In genomic region chr3:43054754-43055153, GRCh38 we compare ENCODE assay signal across 33 cellular contexts.
"Had no signal": no experiment of that assay in that cellular context is flagged by ENCODE, and none has a peak within 500 bp of the region (broad histone marks: within the 10 kb centered on the region; RNA-seq: fewer than 3 reads in every experiment).

No MANE protein-coding gene starts in this region.

- ATAC-seq: activated naive CD8-positive, alpha-beta T cell treated with anti-CD3 and anti-CD28 coated beads, Interleukin-2, amount 50 U/mL, for 24 hours; activated T-cell treated with anti-CD3 and anti-CD28 coated beads, Interleukin-2, amount 50 U/mL, for 4 hours; PC-3 had no signal

- H3K4me3 ChIP-seq: MG63, Peyer's patch, SJSA1 had no signal

- H3K4me3 Mint-ChIP-seq: activated CD4-positive, alpha-beta memory T cell treated with anti-CD3 and anti-CD28 coated beads for 36 hours; activated CD4-positive, alpha-beta T cell treated with anti-CD3 and anti-CD28 coated beads, Interleukin-2, amount 10 ng/mL, durations not matched to agents 24 days and 14 days; activated naive CD4-positive, alpha-beta T cell treated with anti-CD3 and anti-CD28 coated beads, Interleukin-2, amount 10 ng/mL, durations not matched to agents 7 days and 5 days; activated naive CD8-positive, alpha-beta T cell; activated naive CD8-positive, alpha-beta T cell treated with anti-CD3 and anti-CD28 coated beads, Interleukin-2, amount 50 U/mL, for 24 hours; activated T-cell treated with anti-CD3 and anti-CD28 coated beads, Interleukin-2, amount 50 U/mL, for 4 hours; activated T-helper 1 cell treated with anti-CD3 and anti-CD28 coated beads, Interleukin-12 subunit alpha, Interleukin-12 subunit beta, Interleukin-2, Interleukin-4 antibody, amounts not matched to agents 30 ng/mL and 10 ng/mL and 1 ng/mL, durations not matched to agents 14 hours and 24 hours and 36 hours; brain; T-helper 1 cell treated with Interleukin-12 subunit alpha and Interleukin-12 subunit beta and Interleukin-4 antibody, amounts not matched to agents 30 μg/mL and 1 μg/mL, for 36 hours; T-helper 2 cell treated with Interferon-gamma antibody and Interleukin-4, amounts not matched to agents 5 μg/mL and 100 μg/mL, for 36 hours had no signal

- H3K27ac ChIP-seq: Peyer's patch, SJSA1 had no signal

- DNase-seq: activated CD4-positive, alpha-beta memory T cell treated with anti-CD3 and anti-CD28 coated beads for 36 hours; activated CD4-positive, alpha-beta T cell treated with anti-CD3 and anti-CD28 coated beads, Interleukin-2, amount 10 ng/mL, durations not matched to agents 24 days and 14 days; activated gamma-delta T cell treated with Interleukin-2 at 50 U/mL for 16 hours; activated naive CD4-positive, alpha-beta T cell treated with anti-CD3 and anti-CD28 coated beads, Interleukin-2, amount 10 ng/mL, durations not matched to agents 7 days and 5 days; activated naive CD8-positive, alpha-beta T cell treated with anti-CD3 and anti-CD28 coated beads, Interleukin-2, amount 50 U/mL, for 24 hours; activated T-cell treated with anti-CD3 and anti-CD28 coated beads for 4 hours; activated T-cell treated with anti-CD3 and anti-CD28 coated beads, Interleukin-2, amount 50 U/mL, for 4 hours; anterior cingulate cortex; caudate nucleus; Kasumi-1; KG1; MG63; MV-4-11; NCI-H1092; NCI-H1417; NCI-H187 treated with DMSO at 0.1 percent for 48 hours; NCI-H2081; NCI-H226; NCI-H446 treated with DMSO at 0.1 percent for 48 hours; NCI-H524; NCI-H69; NK-92 treated with Interleukin-12 subunit alpha and Interleukin-12 subunit beta, amount 100 ng/mL, for 24 hours; PC-3; Peyer's patch; RPMI8226; SHP77 treated with DMSO at 0.1 percent for 48 hours; SK-N-SH had no signal

- H3K27me3 Mint-ChIP-seq: activated CD4-positive, alpha-beta memory T cell treated with anti-CD3 and anti-CD28 coated beads for 36 hours; activated CD4-positive, alpha-beta T cell treated with anti-CD3 and anti-CD28 coated beads, Interleukin-2, amount 10 ng/mL, durations not matched to agents 24 days and 14 days; activated naive CD8-positive, alpha-beta T cell; activated naive CD8-positive, alpha-beta T cell treated with anti-CD3 and anti-CD28 coated beads, Interleukin-2, amount 50 U/mL, for 24 hours had no signal

- H3K27ac Mint-ChIP-seq: activated CD4-positive, alpha-beta memory T cell treated with anti-CD3 and anti-CD28 coated beads for 36 hours; activated CD4-positive, alpha-beta T cell treated with anti-CD3 and anti-CD28 coated beads, Interleukin-2, amount 10 ng/mL, durations not matched to agents 24 days and 14 days; activated naive CD4-positive, alpha-beta T cell treated with anti-CD3 and anti-CD28 coated beads, Interleukin-2, amount 10 ng/mL, durations not matched to agents 7 days and 5 days; activated naive CD8-positive, alpha-beta T cell; activated naive CD8-positive, alpha-beta T cell treated with anti-CD3 and anti-CD28 coated beads, Interleukin-2, amount 50 U/mL, for 24 hours; activated T-helper 1 cell treated with anti-CD3 and anti-CD28 coated beads, Interleukin-12 subunit alpha, Interleukin-12 subunit beta, Interleukin-2, Interleukin-4 antibody, amounts not matched to agents 30 ng/mL and 10 ng/mL and 1 ng/mL, durations not matched to agents 14 hours and 24 hours and 36 hours; brain; T-helper 1 cell treated with Interleukin-12 subunit alpha and Interleukin-12 subunit beta and Interleukin-4 antibody, amounts not matched to agents 30 μg/mL and 1 μg/mL, for 36 hours; T-helper 2 cell treated with Interferon-gamma antibody and Interleukin-4, amounts not matched to agents 5 μg/mL and 100 μg/mL, for 36 hours had no signal

- H3K36me3 Mint-ChIP-seq: activated naive CD4-positive, alpha-beta T cell treated with anti-CD3 and anti-CD28 coated beads, Interleukin-2, amount 10 ng/mL, durations not matched to agents 7 days and 5 days had no signal

- H3K4me1 Mint-ChIP-seq: activated CD4-positive, alpha-beta T cell treated with anti-CD3 and anti-CD28 coated beads, Interleukin-2, amount 10 ng/mL, durations not matched to agents 24 days and 14 days; activated naive CD4-positive, alpha-beta T cell treated with anti-CD3 and anti-CD28 coated beads, Interleukin-2, amount 10 ng/mL, durations not matched to agents 7 days and 5 days; activated naive CD8-positive, alpha-beta T cell treated with anti-CD3 and anti-CD28 coated beads, Interleukin-2, amount 50 U/mL, for 24 hours; brain had no signal
